In the genomic region with DNA sequence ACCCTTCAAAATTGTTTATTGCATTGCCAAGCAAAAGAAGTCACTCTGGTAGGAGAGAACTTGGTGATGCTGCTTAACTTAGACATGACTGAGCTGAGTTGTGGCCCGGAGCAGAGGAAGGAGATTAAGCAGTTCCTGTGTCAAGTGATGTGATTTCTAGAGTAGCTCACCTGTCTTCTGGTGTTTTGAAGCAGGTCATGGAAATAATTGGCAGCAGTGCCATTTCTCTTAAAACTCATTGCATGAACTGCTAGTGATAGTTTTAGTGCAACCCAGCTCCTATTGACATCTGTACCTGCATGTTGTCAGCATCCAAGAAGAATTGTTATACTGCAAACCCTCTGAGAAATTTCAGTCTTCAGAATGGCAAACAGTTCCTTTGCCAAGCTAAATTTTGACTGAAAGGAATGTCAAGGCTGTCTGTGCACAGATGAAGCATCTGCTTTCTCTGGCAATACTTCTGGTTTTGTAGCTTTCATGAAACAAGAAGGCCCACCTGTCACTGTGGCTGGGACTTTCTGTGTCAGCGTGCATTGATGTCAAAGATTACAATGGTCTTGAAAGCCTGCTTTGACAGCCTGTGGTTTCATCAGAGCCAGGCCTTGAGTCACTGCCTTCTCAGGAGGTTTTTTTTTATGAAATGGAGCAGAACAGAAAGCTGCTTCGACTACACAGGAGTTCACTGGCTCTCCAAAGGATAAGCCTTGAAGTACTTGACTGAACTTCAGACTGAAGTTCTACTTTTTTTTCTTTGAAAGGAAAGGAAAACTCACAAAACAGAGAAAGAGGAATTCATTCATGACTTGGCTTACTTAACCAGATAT, we compare ENCODE assay signal across 8 cellular contexts.
DNase-seq lines count a peak whose midpoint lies in the region; ATAC-seq and TF ChIP-seq lines count a peak whose summit lies in the region.

No MANE protein-coding gene starts in this region.

- ATAC-seq in GM19452 (IDR thresholded peaks at IDR 0.05; ENCODE audit: unreplicated experiment) (peak; percentile 96), HG03521 (IDR thresholded peaks at IDR 0.05; ENCODE audit: unreplicated experiment) (peak; percentile 88)
- ATAC-seq in activated CD8-positive, alpha-beta memory T cell treated with anti-CD3 and anti-CD28 coated beads, Interleukin-2, amount 10 ng/mL, durations not matched to agents 7 days and 5 days = peak; percentile 99

- peaks cover under 1% of the 10 kb centered on the region for H3K27me3 Mint-ChIP-seq in activated CD8-positive, alpha-beta memory T cell treated with anti-CD3 and anti-CD28 coated beads, Interleukin-2, amount 10 ng/mL, durations not matched to agents 7 days and 5 days

- no peaks in the 10 kb centered on the region for H3K9me3 Mint-ChIP-seq in activated CD8-positive, alpha-beta memory T cell treated with anti-CD3 and anti-CD28 coated beads, Interleukin-2, amount 10 ng/mL, durations not matched to agents 7 days and 5 days (ENCODE audit: low read depth)

- TF ChIP-seq CTCF in fibroblast of pulmonary artery (IDR thresholded peaks at IDR 0.05; ENCODE audit: low read length, missing control alignments) (no peak), coronary artery (IDR thresholded peaks at IDR 0.05) (no peak)

- no peak overlapping the region for H3K27ac ChIP-seq in coronary artery

- H3K4me3 Mint-ChIP-seq in activated CD8-positive, alpha-beta memory T cell treated with anti-CD3 and anti-CD28 coated beads, Interleukin-2, amount 10 ng/mL, durations not matched to agents 7 days and 5 days = no peak overlapping the region

- peaks cover 4% of the 10 kb centered on the region for H3K36me3 Mint-ChIP-seq in activated CD8-positive, alpha-beta memory T cell treated with anti-CD3 and anti-CD28 coated beads, Interleukin-2, amount 10 ng/mL, durations not matched to agents 7 days and 5 days

- CTCF ChIA-PET in activated CD8-positive, alpha-beta memory T cell treated with anti-CD3 and anti-CD28 coated beads, Interleukin-2, amount 10 ng/mL, durations not matched to agents 7 days and 5 days (lab: Charles Lee) = interaction anchor here (0.8 to 1.7 kb wide), 8 partner anchors 12 to 196 kb away, joined by 3 to 20 read pairs (median 3); no protein-coding TSS in a partner anchor

- H3K4me3 ChIP-seq in fibroblast of pulmonary artery (replicated peaks; ENCODE audit: low read depth, low read length) = no peak overlapping the region
- no peak overlapping the region for H3K4me3 ChIP-seq in coronary artery

- H3K4me1 Mint-ChIP-seq in activated CD8-positive, alpha-beta memory T cell treated with anti-CD3 and anti-CD28 coated beads, Interleukin-2, amount 10 ng/mL, durations not matched to agents 7 days and 5 days = peaks cover 30% of the 10 kb centered on the region

- DNase-seq in AG20443 (ENCODE audit: low spot score) (peak; percentile 44), fibroblast of pulmonary artery (ENCODE audit: low read depth) (peak; percentile 51), coronary artery (ENCODE audit: low spot score) (no peak), NCI-H2196 (lab: John Stamatoyannopoulos, UW; ENCODE audit: unreplicated experiment) (no peak)
- DNase-seq in activated CD8-positive, alpha-beta memory T cell treated with anti-CD3 and anti-CD28 coated beads, Interleukin-2, amount 10 ng/mL, durations not matched to agents 7 days and 5 days = peak; percentile 89
- DNase-seq in stimulated activated CD8-positive, alpha-beta memory T cell treated with anti-CD3 and anti-CD28 coated beads, Interleukin-4, amount 100 ng/mL, for 4 hours (ENCODE audit: low read depth in 2 of 2, low spot score in 1 of 2) = peak; percentile 38 to 47

- H3K27ac Mint-ChIP-seq in activated CD8-positive, alpha-beta memory T cell treated with anti-CD3 and anti-CD28 coated beads, Interleukin-2, amount 10 ng/mL, durations not matched to agents 7 days and 5 days = peak overlapping the region; percentile 84

Comparison
In these comparisons a context has a peak if more than half of its experiments do, and no peak if none do; other contexts are left out.
1. DNase-seq: peak in AG20443 (single experiment), activated CD8-positive, alpha-beta memory T cell treated with anti-CD3 and anti-CD28 coated beads, Interleukin-2, amount 10 ng/mL, durations not matched to agents 7 days and 5 days (single experiment), fibroblast of pulmonary artery (single experiment) and stimulated activated CD8-positive, alpha-beta memory T cell treated with anti-CD3 and anti-CD28 coated beads, Interleukin-4, amount 100 ng/mL, for 4 hours (2 of 2); none in coronary artery (single experiment) and NCI-H2196 (single experiment).
2. Peak in every context shown above with its lines, with median percentiles within 50 percentile points of each other: ATAC-seq.